Comparison of ENCODE assay signal across 20 cellular contexts in the genomic region with DNA sequence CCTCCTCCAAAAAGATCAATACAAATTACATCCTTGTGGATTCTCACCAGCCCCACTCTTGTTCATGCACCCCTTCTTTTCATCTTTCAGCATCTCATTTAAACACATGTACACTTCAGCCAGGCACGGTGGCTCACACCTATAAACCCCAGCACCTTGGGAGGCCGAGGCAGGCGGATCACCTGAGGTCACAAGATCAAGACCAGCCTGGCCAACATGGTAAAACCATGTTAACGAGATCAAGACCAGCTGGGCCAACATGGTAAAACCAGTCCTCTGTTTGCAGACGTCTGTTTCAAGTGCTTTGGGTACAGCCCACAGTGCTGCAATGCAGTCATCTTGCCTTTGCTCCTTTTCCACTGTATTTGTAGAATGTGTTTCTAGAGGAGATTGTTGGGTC. TPM values are rescaled to one million over a fixed set of nuclear protein-coding genes. Genes with fewer than 3 reads are reported as not detected.
DNase-seq lines count a peak whose midpoint lies in the region; ATAC-seq and TF ChIP-seq lines count a peak whose summit lies in the region.
"Had no signal": no experiment of that assay in that cellular context is flagged by ENCODE, and none has a peak within 500 bp of the region (broad histone marks: within the 10 kb centered on the region; RNA-seq: fewer than 3 reads in every experiment).

No MANE protein-coding gene starts in this region.

- no peaks in the 10 kb centered on the region for H3K27me3 ChIP-seq in GM23338 (ENCODE audit: insufficient read depth)
- H3K27me3 ChIP-seq: brain microvascular endothelial cell, neutrophil, right atrium auricular region had no signal

- peaks cover 61% of the 10 kb centered on the region for H3K4me1 Mint-ChIP-seq in GM23338

- no peaks in the 10 kb centered on the region; the same call in 2 of the 3 replicates for H3K9me3 Mint-ChIP-seq in GM23338
- H3K9me3 Mint-ChIP-seq: dendritic cell treated with granulocyte-macrophage colony-stimulating factor and Interleukin-4, amounts not matched to agents 40 ng/mL and 50 ng/mL, for 4 days had no signal

- H3K36me3 ChIP-seq in GM23338 (ENCODE audit: insufficient read depth) = peaks cover 27% of the 10 kb centered on the region; the same call in 1 of the 2 replicates

- 0 out of 2 replicates have a peak, but pooled peaks cover 8% of the 10 kb centered on the region for H3K9me2 ChIP-seq in GM23338 (ENCODE audit: insufficient read depth)
- H3K9me2 ChIP-seq: SK-N-SH had no signal

- H3K27ac ChIP-seq in GM23338 (ENCODE audit: low read depth) (peak overlapping the region; percentile 86), VCaP (0 out of 2 replicates have a peak overlapping the region, but pooled peaks have one; percentile 25), epithelial cell of prostate (peak overlapping the region; percentile 47)
- H3K27ac ChIP-seq: brain microvascular endothelial cell, neutrophil, PC-9 had no signal

- ATAC-seq in GM23338 (no peak), sciatic nerve (no peak), GM19397 (IDR thresholded peaks at IDR 0.05; ENCODE audit: unreplicated experiment) (no peak), GM21723 (IDR thresholded peaks at IDR 0.05; ENCODE audit: unreplicated experiment) (no peak)

- peaks cover 18% of the 10 kb centered on the region for H3F3A ChIP-seq in GM23338 (replicated peaks; ENCODE audit: low read depth)

- H3K36me3 Mint-ChIP-seq in GM23338 (ENCODE audit: low read depth) = peaks cover 83% of the 10 kb centered on the region

- H3K27ac Mint-ChIP-seq in GM23338 = peak overlapping the region; percentile 37
- H3K27ac Mint-ChIP-seq: dendritic cell treated with granulocyte-macrophage colony-stimulating factor and Interleukin-4, amounts not matched to agents 40 ng/mL and 50 ng/mL, for 4 days had no signal

- DNase-seq in GM23338 (ENCODE audit: low spot score) (no peak), epithelial cell of prostate (ENCODE audit: low read depth, low spot score) (no peak), sciatic nerve (ENCODE audit: low spot score) (peak; percentile 30)
- no peak for DNase-seq in stimulated activated CD4-positive, alpha-beta T cell treated with anti-CD3 and anti-CD28 coated beads, Interleukin-1b, Interleukin-23, amount 100 ng/mL, for 48 hours
- DNase-seq: activated CD4-positive, alpha-beta T cell treated with anti-CD3 and anti-CD28 coated beads for 4 hours; activated naive CD4-positive, alpha-beta T cell treated with anti-CD3 and anti-CD28 coated beads, Interleukin-2, amount 50 U/mL, for 16 hours; brain microvascular endothelial cell; GF-D8; islet precursor cell; MV-4-11; NCI-H69; PC-9; SK-N-SH; stimulated activated CD4-positive, alpha-beta T cell treated with anti-CD3 and anti-CD28 coated beads, Interleukin-2, amount 100 ng/mL, for 24 hours had no signal

- intact Hi-C loops in sciatic nerve (cut with DNase I) = no loop called here

- no peak for TF ChIP-seq CTCF in GM23338 (conservative IDR thresholded peaks at IDR 0.05; ENCODE audit: low read depth in 2 of 2)
- no peak for TF ChIP-seq CTCF in VCaP (conservative IDR thresholded peaks at IDR 0.05)

- H3K4me3 Mint-ChIP-seq in GM23338 = no peak overlapping the region; the same call in 2 of the 3 replicates
- H3K4me3 Mint-ChIP-seq: dendritic cell treated with granulocyte-macrophage colony-stimulating factor and Interleukin-4, amounts not matched to agents 40 ng/mL and 50 ng/mL, for 4 days had no signal

- H3K27me3 Mint-ChIP-seq in GM23338 (ENCODE audit: insufficient read depth, low read depth, poor library complexity) = peaks cover 25% of the 10 kb centered on the region
- H3K27me3 Mint-ChIP-seq: dendritic cell treated with granulocyte-macrophage colony-stimulating factor and Interleukin-4, amounts not matched to agents 40 ng/mL and 50 ng/mL, for 4 days had no signal

- H3K79me2 ChIP-seq in GM23338 (replicated peaks; ENCODE audit: insufficient read depth) = peaks cover 100% of the 10 kb centered on the region

- no peak overlapping the region for H2AFZ ChIP-seq in GM23338
- H2AFZ ChIP-seq: PC-9 had no signal

- no peak overlapping the region for H3K4me3 ChIP-seq in GM23338
- H3K4me3 ChIP-seq: PC-9, right atrium auricular region had no signal

- H3K4me1 ChIP-seq in GM23338 (ENCODE audit: insufficient read depth) = peaks cover 55% of the 10 kb centered on the region

- no peak overlapping the region for H3K4me2 ChIP-seq in GM23338
- H3K4me2 ChIP-seq: PC-9, SK-N-SH had no signal

- H4K20me1 ChIP-seq in GM23338 (replicated peaks; ENCODE audit: insufficient read depth) = no peaks in the 10 kb centered on the region

TF ChIP-seq in GM23338, 12 proteins besides CTCF, POLR2A, EP300 and RAD21:
- TF ChIP-seq, protein P1, sequence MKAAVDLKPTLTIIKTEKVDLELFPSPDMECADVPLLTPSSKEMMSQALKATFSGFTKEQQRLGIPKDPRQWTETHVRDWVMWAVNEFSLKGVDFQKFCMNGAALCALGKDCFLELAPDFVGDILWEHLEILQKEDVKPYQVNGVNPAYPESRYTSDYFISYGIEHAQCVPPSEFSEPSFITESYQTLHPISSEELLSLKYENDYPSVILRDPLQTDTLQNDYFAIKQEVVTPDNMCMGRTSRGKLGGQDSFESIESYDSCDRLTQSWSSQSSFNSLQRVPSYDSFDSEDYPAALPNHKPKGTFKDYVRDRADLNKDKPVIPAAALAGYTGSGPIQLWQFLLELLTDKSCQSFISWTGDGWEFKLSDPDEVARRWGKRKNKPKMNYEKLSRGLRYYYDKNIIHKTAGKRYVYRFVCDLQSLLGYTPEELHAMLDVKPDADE (IDR thresholded peaks at IDR 0.05) = no peak
- TF ChIP-seq EZH2 (IDR thresholded peaks at IDR 0.05; ENCODE audit: low read depth, unreplicated experiment) (no peak), POLR2AphosphoS5 (IDR thresholded peaks at IDR 0.05; ENCODE audit: low read depth) (no peak), STAT1 (IDR thresholded peaks at IDR 0.05; ENCODE audit: unreplicated experiment) (no peak), ZNF114 (CRISPR knock-in tag; IDR thresholded peaks at IDR 0.05) (no peak)

RNA-seq across cellular contexts. Expression of gene ZMYND8, which starts 45.3 kb away (rescaled TPM):
- total RNA-seq in GM23338 (2014; rRNA removed; shearing (Covaris generic)) = 64.2 and 70.9 TPM in 2 replicates
- 122 and 128 TPM in 2 replicates for polyA plus RNA-seq in GM23338 (2016; fragmentation: Nextera tagmentation; extraction: Ambion mirVana)
- total RNA-seq in sciatic nerve = 49.3 TPM

Comparison
In these comparisons a context has a peak if more than half of its experiments do, and no peak if none do; other contexts are left out.
1. H3K27ac ChIP-seq: peak in every context shown above with its lines; median percentile 86 in GM23338; 47 in epithelial cell of prostate; 25 in VCaP.